ENCODE assay signal across 30 cellular contexts in the genomic region with DNA sequence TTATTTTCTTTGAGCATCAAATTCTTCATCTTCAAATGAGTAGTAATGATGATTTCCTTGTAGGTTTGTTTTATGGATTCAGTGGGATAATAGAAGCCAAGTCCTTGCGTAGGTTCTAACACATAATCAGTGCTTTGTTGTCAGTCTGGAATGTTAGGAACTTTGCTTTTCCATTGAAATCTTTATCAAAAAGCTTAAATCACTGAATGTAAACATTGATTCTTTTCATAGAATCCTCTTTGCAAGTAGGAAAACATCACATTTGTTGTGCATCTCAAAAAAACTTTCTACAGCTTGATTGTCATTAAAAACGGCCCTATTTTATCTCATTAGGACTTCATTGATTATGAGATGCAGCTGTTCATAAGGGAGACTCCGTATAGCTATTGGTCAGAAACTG.
"Had no signal": no experiment of that assay in that cellular context is flagged by ENCODE, and none has a peak within 500 bp of the region (broad histone marks: within the 10 kb centered on the region; RNA-seq: fewer than 3 reads in every experiment).

No MANE protein-coding gene starts in this region.

- H3K9me3 ChIP-seq: ovary, psoas muscle, right lobe of liver, suprapubic skin, testis, tibial artery, upper lobe of right lung, uterus had no signal

- H3K4me1 Mint-ChIP-seq: nephron progenitor cell; stimulated activated memory B cell treated with anti-CD40 and anti-IgM and Interleukin-4, amounts not matched to agents 10 μg/mL and 1 μg/mL and 100 μg/mL, for 72 hours; stimulated activated naive CD8-positive, alpha-beta T cell treated with anti-CD3 and anti-CD28 coated beads, Interleukin-15, amount 100 ng/mL, for 72 hours had no signal

- H3K27me3 Mint-ChIP-seq: naive thymus-derived CD8-positive, alpha-beta T cell; natural killer cell treated with Interleukin-12 subunit alpha and Interleukin-12 subunit beta and Interleukin-15 and Interleukin-18, amount 100 ng/mL, for 72 hours; progenitor cell of endocrine pancreas; stimulated activated memory B cell treated with anti-CD40 and anti-IgM and Interleukin-4, amounts not matched to agents 10 μg/mL and 1 μg/mL and 100 μg/mL, for 72 hours; stimulated activated naive CD8-positive, alpha-beta T cell treated with anti-CD3 and anti-CD28 coated beads, Interleukin-15, amount 100 ng/mL, for 72 hours; type B pancreatic cell had no signal

- H3K36me3 Mint-ChIP-seq: naive thymus-derived CD8-positive, alpha-beta T cell; natural killer cell treated with Interleukin-12 subunit alpha and Interleukin-12 subunit beta and Interleukin-15 and Interleukin-18, amount 100 ng/mL, for 72 hours; stimulated activated memory B cell treated with anti-CD40 and anti-IgM and Interleukin-4, amounts not matched to agents 10 μg/mL and 1 μg/mL and 100 μg/mL, for 72 hours; type B pancreatic cell had no signal

- DNase-seq: naive thymus-derived CD8-positive, alpha-beta T cell; nephron progenitor cell; occipital lobe; ovary; posterior cingulate gyrus; psoas muscle; right cardiac atrium; right lobe of liver; sigmoid colon; small intestine; stimulated activated CD4-positive, alpha-beta T cell treated with anti-CD3 and anti-CD28 coated beads, Interleukin-15, amount 100 ng/mL, for 24 hours; stimulated activated CD4-positive, alpha-beta T cell treated with anti-CD3 and anti-CD28 coated beads, Interleukin-4, amount 100 ng/mL, for 1 hour; stimulated activated CD4-positive, alpha-beta T cell treated with anti-CD3 and anti-CD28 coated beads, Interleukin-4, amount 100 ng/mL, for 4 hours; stimulated activated CD8-positive, alpha-beta memory T cell treated with anti-CD3 and anti-CD28 coated beads, Interleukin-4, amount 100 ng/mL, for 48 hours; stimulated activated naive CD4-positive, alpha-beta T cell; stimulated activated naive CD8-positive, alpha-beta T cell treated with anti-CD3 and anti-CD28 coated beads, Interleukin-15, amount 100 ng/mL, for 72 hours; stimulated activated naive CD8-positive, alpha-beta T cell treated with anti-CD3 and anti-CD28 coated beads, Interleukin-15, Interleukin-2, amounts not matched to agents 100 U/mL and 50 U/mL, for 24 hours; substantia nigra; testis; tibial artery; transverse colon; upper lobe of right lung; uterus had no signal

- H3K27me3 ChIP-seq: ovary, right lobe of liver, sigmoid colon, suprapubic skin, testis, tibial artery, transverse colon, upper lobe of right lung, uterus had no signal

- H3K27ac ChIP-seq: ovary, parathyroid adenoma, psoas muscle, right lobe of liver, sigmoid colon, suprapubic skin, testis, tibial artery, transverse colon, upper lobe of right lung, uterus had no signal

- H3K79me2 ChIP-seq: parathyroid adenoma had no signal

- H3K4me3 ChIP-seq: ovary, psoas muscle, right lobe of liver, sigmoid colon, suprapubic skin, testis, tibial artery, transverse colon, upper lobe of right lung, uterus had no signal

- H3K4me1 ChIP-seq: parathyroid adenoma, psoas muscle, sigmoid colon, suprapubic skin, testis, tibial artery, transverse colon, upper lobe of right lung, uterus had no signal

- H3K9ac ChIP-seq: parathyroid adenoma had no signal

- H3K27ac Mint-ChIP-seq: natural killer cell treated with Interleukin-12 subunit alpha and Interleukin-12 subunit beta and Interleukin-15 and Interleukin-18, amount 100 ng/mL, for 72 hours; nephron progenitor cell; progenitor cell of endocrine pancreas; stimulated activated memory B cell treated with anti-CD40 and anti-IgM and Interleukin-4, amounts not matched to agents 10 μg/mL and 1 μg/mL and 100 μg/mL, for 72 hours; stimulated activated naive CD8-positive, alpha-beta T cell treated with anti-CD3 and anti-CD28 coated beads, Interleukin-15, amount 100 ng/mL, for 72 hours; type B pancreatic cell had no signal

- ATAC-seq: naive thymus-derived CD8-positive, alpha-beta T cell; natural killer cell treated with Interleukin-12 subunit alpha and Interleukin-12 subunit beta and Interleukin-15 and Interleukin-18, amount 100 ng/mL, for 72 hours; psoas muscle; right cardiac atrium; stimulated activated memory B cell treated with anti-CD40 and anti-IgM and Interleukin-4, amounts not matched to agents 10 μg/mL and 1 μg/mL and 100 μg/mL, for 72 hours; stimulated activated naive CD8-positive, alpha-beta T cell treated with anti-CD3 and anti-CD28 coated beads, Interleukin-15, amount 100 ng/mL, for 72 hours; stimulated activated naive CD8-positive, alpha-beta T cell treated with anti-CD3 and anti-CD28 coated beads, Interleukin-15, Interleukin-2, amounts not matched to agents 100 U/mL and 50 U/mL, for 24 hours; upper lobe of right lung had no signal

- FAIRE-seq: small intestine had no signal

- H2AFZ ChIP-seq: parathyroid adenoma had no signal

- H3K4me3 Mint-ChIP-seq: naive thymus-derived CD8-positive, alpha-beta T cell; natural killer cell treated with Interleukin-12 subunit alpha and Interleukin-12 subunit beta and Interleukin-15 and Interleukin-18, amount 100 ng/mL, for 72 hours; nephron progenitor cell; neural crest cell; stimulated activated memory B cell treated with anti-CD40 and anti-IgM and Interleukin-4, amounts not matched to agents 10 μg/mL and 1 μg/mL and 100 μg/mL, for 72 hours; stimulated activated naive CD8-positive, alpha-beta T cell treated with anti-CD3 and anti-CD28 coated beads, Interleukin-15, amount 100 ng/mL, for 72 hours; type B pancreatic cell had no signal

- H3K36me3 ChIP-seq: ovary, right lobe of liver, sigmoid colon, suprapubic skin, tibial artery, transverse colon, upper lobe of right lung, uterus had no signal

- H3K9me3 Mint-ChIP-seq: natural killer cell treated with Interleukin-12 subunit alpha and Interleukin-12 subunit beta and Interleukin-15 and Interleukin-18, amount 100 ng/mL, for 72 hours; neural crest cell; stimulated activated memory B cell treated with anti-CD40 and anti-IgM and Interleukin-4, amounts not matched to agents 10 μg/mL and 1 μg/mL and 100 μg/mL, for 72 hours; stimulated activated naive CD8-positive, alpha-beta T cell treated with anti-CD3 and anti-CD28 coated beads, Interleukin-15, amount 100 ng/mL, for 72 hours; type B pancreatic cell had no signal
